In the genomic region with DNA sequence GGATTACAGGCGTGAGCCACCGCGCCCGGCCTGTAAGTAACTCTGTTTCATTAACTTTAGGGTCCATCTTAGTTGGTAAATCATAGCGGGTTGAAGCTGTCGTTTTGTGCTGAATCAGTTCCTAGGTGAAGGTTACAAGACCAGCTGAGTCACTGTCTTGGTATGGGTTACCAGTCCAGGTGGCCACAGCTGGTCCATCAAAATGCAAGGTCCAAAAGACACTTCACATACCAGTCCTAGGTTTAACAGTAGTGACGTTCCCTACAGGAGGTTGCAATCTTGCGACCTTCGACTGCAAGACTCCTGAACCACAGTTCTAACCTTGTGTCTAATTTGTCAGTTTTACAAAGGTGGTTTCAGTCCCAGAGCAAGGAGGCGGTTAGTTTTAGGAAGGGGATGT, we compare ENCODE assay signal across 18 cellular contexts.
DNase-seq lines count a peak whose midpoint lies in the region; ATAC-seq and TF ChIP-seq lines count a peak whose summit lies in the region.
"Had no signal": no experiment of that assay in that cellular context is flagged by ENCODE, and none has a peak within 500 bp of the region (broad histone marks: within the 10 kb centered on the region; RNA-seq: fewer than 3 reads in every experiment).

No MANE protein-coding gene starts in this region.

- H3K4me1 ChIP-seq in GM23338 (ENCODE audit: insufficient read depth) (peaks cover 2% of the 10 kb centered on the region; the same call in 1 of the 2 replicates), PC-3 (ENCODE audit: insufficient read depth, low read length) (peaks cover 8% of the 10 kb centered on the region)

- H3K4me3 Mint-ChIP-seq in GM23338 (no peak overlapping the region), type B pancreatic cell (no peak overlapping the region), immature natural killer cell (no peak overlapping the region)
- H3K4me3 Mint-ChIP-seq in activated CD4-positive, alpha-beta T cell treated with anti-CD3 and anti-CD28 coated beads, Interleukin-2, amount 10 ng/mL, durations not matched to agents 24 days and 14 days: no peak overlapping the region
- H3K4me3 Mint-ChIP-seq: CD4-positive, CD25-positive, alpha-beta regulatory T cell had no signal

- H3F3A ChIP-seq in GM23338 (replicated peaks; ENCODE audit: low read depth): no peaks in the 10 kb centered on the region
- no peaks in the 10 kb centered on the region for H3F3A ChIP-seq in PC-3 (ENCODE audit: low read length, unreplicated experiment)

- H3K36me3 ChIP-seq in GM23338 (ENCODE audit: insufficient read depth) (no peaks in the 10 kb centered on the region), PC-3 (ENCODE audit: low read depth, low read length) (no peaks in the 10 kb centered on the region)
- H3K36me3 ChIP-seq: BLaER1 had no signal

- intact Hi-C loops in PC-3 (cut with micrococcal nuclease): no loop called here
- intact Hi-C loops in activated CD4-positive, alpha-beta T cell treated with anti-CD3 and anti-CD28 coated beads, Interleukin-2, amount 10 ng/mL, durations not matched to agents 24 days and 14 days (cut with micrococcal nuclease): no loop called here

- BruUV-seq in PC-3 (replicated peaks; lab: Mats Ljungman, UMichigan): no TSS peak

- no peak overlapping the region for H3K4me2 ChIP-seq in GM23338
- no peak overlapping the region for H3K4me2 ChIP-seq in PC-3 (ENCODE audit: low read length)
- H3K4me2 ChIP-seq: BLaER1, SK-N-SH had no signal

- CTCF ChIA-PET in PC-3 (lab: Charles Lee): no interaction called here

- H3K36me3 Mint-ChIP-seq in GM23338 (ENCODE audit: low read depth): no peaks in the 10 kb centered on the region
- H3K36me3 Mint-ChIP-seq in type B pancreatic cell: no peaks in the 10 kb centered on the region
- H3K36me3 Mint-ChIP-seq in immature natural killer cell: no peaks in the 10 kb centered on the region
- no peaks in the 10 kb centered on the region for H3K36me3 Mint-ChIP-seq in activated CD4-positive, alpha-beta T cell treated with anti-CD3 and anti-CD28 coated beads, Interleukin-2, amount 10 ng/mL, durations not matched to agents 24 days and 14 days (ENCODE audit: low read depth)
- H3K36me3 Mint-ChIP-seq: CD4-positive, CD25-positive, alpha-beta regulatory T cell had no signal

- H4K20me1 ChIP-seq in GM23338 (replicated peaks; ENCODE audit: insufficient read depth) (no peaks in the 10 kb centered on the region), PC-3 (ENCODE audit: low read length) (no peaks in the 10 kb centered on the region)
- H4K20me1 ChIP-seq: BLaER1 had no signal

- no peak for DNase-seq in GM23338 (ENCODE audit: low spot score)
- peak; percentile 26 for DNase-seq in PC-3
- DNase-seq in islet precursor cell: peak; percentile 80
- DNase-seq in type B pancreatic cell (ENCODE audit: extremely low spot score, unreplicated experiment): no peak
- no peak for DNase-seq in immature natural killer cell
- DNase-seq in activated CD4-positive, alpha-beta T cell treated with anti-CD3 and anti-CD28 coated beads, Interleukin-2, amount 10 ng/mL, durations not matched to agents 24 days and 14 days: no peak
- no peak for DNase-seq in OCI-M2 (lab: John Stamatoyannopoulos, UW; ENCODE audit: unreplicated experiment)
- DNase-seq: CD4-positive, CD25-positive, alpha-beta regulatory T cell; H7; Kasumi-1; NCI-H1105 treated with DMSO at 0.1 percent for 48 hours; NCI-H2029; NCI-H226; NCI-H510A; NCI-H69; SK-N-SH had no signal

- H3K79me2 ChIP-seq in GM23338 (replicated peaks; ENCODE audit: insufficient read depth) (no peaks in the 10 kb centered on the region), PC-3 (ENCODE audit: low read length) (no peaks in the 10 kb centered on the region)

- H3K9me3 ChIP-seq in PC-3 (ENCODE audit: low read length): no peaks in the 10 kb centered on the region
- H3K9me3 ChIP-seq: BLaER1, SK-N-SH had no signal

- ATAC-seq in GM23338 (no peak), PC-3 (no peak)
- ATAC-seq: K562 had no signal

- peaks cover 2% of the 10 kb centered on the region for H3K27me3 Mint-ChIP-seq in GM23338 (ENCODE audit: insufficient read depth, low read depth, poor library complexity)
- no peaks in the 10 kb centered on the region for H3K27me3 Mint-ChIP-seq in type B pancreatic cell
- H3K27me3 Mint-ChIP-seq in immature natural killer cell (ENCODE audit: low read depth in 3 of 3): peaks cover 0 to 4% (median 2%) of the 10 kb centered on the region in 3 donors
- H3K27me3 Mint-ChIP-seq in activated CD4-positive, alpha-beta T cell treated with anti-CD3 and anti-CD28 coated beads, Interleukin-2, amount 10 ng/mL, durations not matched to agents 24 days and 14 days: no peaks in the 10 kb centered on the region
- H3K27me3 Mint-ChIP-seq: CD4-positive, CD25-positive, alpha-beta regulatory T cell had no signal

- H3K27ac ChIP-seq in GM23338 (ENCODE audit: low read depth) (no peak overlapping the region), PC-3 (ENCODE audit: low read length) (no peak overlapping the region)
- H3K27ac ChIP-seq: BLaER1 had no signal

- H3K9me2 ChIP-seq in GM23338 (ENCODE audit: insufficient read depth) (peaks cover 17% of the 10 kb centered on the region; the same call in 1 of the 2 replicates), PC-3 (replicated peaks; ENCODE audit: low read length) (no peaks in the 10 kb centered on the region)
- H3K9me2 ChIP-seq: SK-N-SH had no signal

- H3K27me3 ChIP-seq in GM23338 (ENCODE audit: insufficient read depth) (no peaks in the 10 kb centered on the region), PC-3 (ENCODE audit: low read length) (no peaks in the 10 kb centered on the region)
- H3K27me3 ChIP-seq: BLaER1 had no signal

- H2AFZ ChIP-seq in GM23338: peak overlapping the region; percentile 63; the same call in 1 of the 2 replicates
- no peak overlapping the region for H2AFZ ChIP-seq in PC-3 (ENCODE audit: low read length)

- H3K27ac Mint-ChIP-seq in GM23338: no peak overlapping the region
- peak overlapping the region; percentile 21 for H3K27ac Mint-ChIP-seq in type B pancreatic cell
- H3K27ac Mint-ChIP-seq in immature natural killer cell: no peak overlapping the region
- no peak overlapping the region for H3K27ac Mint-ChIP-seq in activated CD4-positive, alpha-beta T cell treated with anti-CD3 and anti-CD28 coated beads, Interleukin-2, amount 10 ng/mL, durations not matched to agents 24 days and 14 days

- H3K9ac ChIP-seq in PC-3 (ENCODE audit: low read length): no peak overlapping the region
- H3K9ac ChIP-seq: BLaER1, SK-N-SH had no signal

- TF ChIP-seq CTCF in GM23338 (conservative IDR thresholded peaks at IDR 0.05; ENCODE audit: low read depth in 2 of 2): no peak
- TF ChIP-seq CTCF in PC-3 (conservative IDR thresholded peaks at IDR 0.05; ENCODE audit: low read depth, low read length): no peak
- no peak for TF ChIP-seq CTCF in type B pancreatic cell (conservative IDR thresholded peaks at IDR 0.05)

- H3K4me3 ChIP-seq in GM23338: no peak overlapping the region
- no peak overlapping the region for H3K4me3 ChIP-seq in PC-3 (ENCODE audit: low read length)
- H3K4me3 ChIP-seq: BLaER1, K562 had no signal

- H3K9me3 Mint-ChIP-seq in GM23338 (no peaks in the 10 kb centered on the region), type B pancreatic cell (no peaks in the 10 kb centered on the region), immature natural killer cell (no peaks in the 10 kb centered on the region)
- no peaks in the 10 kb centered on the region for H3K9me3 Mint-ChIP-seq in activated CD4-positive, alpha-beta T cell treated with anti-CD3 and anti-CD28 coated beads, Interleukin-2, amount 10 ng/mL, durations not matched to agents 24 days and 14 days

- POLR2A ChIA-PET in PC-3 (lab: Charles Lee; ENCODE audit: unreplicated experiment): no interaction called here

- H3K4me1 Mint-ChIP-seq in GM23338: peaks cover 5% of the 10 kb centered on the region; the same call in 1 of the 3 replicates
- H3K4me1 Mint-ChIP-seq in type B pancreatic cell (ENCODE audit: unreplicated experiment): peaks cover 12% of the 10 kb centered on the region
- H3K4me1 Mint-ChIP-seq in immature natural killer cell: no peaks in the 10 kb centered on the region
- no peaks in the 10 kb centered on the region for H3K4me1 Mint-ChIP-seq in activated CD4-positive, alpha-beta T cell treated with anti-CD3 and anti-CD28 coated beads, Interleukin-2, amount 10 ng/mL, durations not matched to agents 24 days and 14 days
- H3K4me1 Mint-ChIP-seq: CD4-positive, CD25-positive, alpha-beta regulatory T cell had no signal

TF ChIP-seq in GM23338, 12 proteins besides CTCF, POLR2A, EP300 and RAD21:
- no peak for TF ChIP-seq POLR2AphosphoS5 (IDR thresholded peaks at IDR 0.05; ENCODE audit: low read depth)
- no peak for TF ChIP-seq EZH2 (IDR thresholded peaks at IDR 0.05; ENCODE audit: low read depth, unreplicated experiment)
- TF ChIP-seq, protein P1, sequence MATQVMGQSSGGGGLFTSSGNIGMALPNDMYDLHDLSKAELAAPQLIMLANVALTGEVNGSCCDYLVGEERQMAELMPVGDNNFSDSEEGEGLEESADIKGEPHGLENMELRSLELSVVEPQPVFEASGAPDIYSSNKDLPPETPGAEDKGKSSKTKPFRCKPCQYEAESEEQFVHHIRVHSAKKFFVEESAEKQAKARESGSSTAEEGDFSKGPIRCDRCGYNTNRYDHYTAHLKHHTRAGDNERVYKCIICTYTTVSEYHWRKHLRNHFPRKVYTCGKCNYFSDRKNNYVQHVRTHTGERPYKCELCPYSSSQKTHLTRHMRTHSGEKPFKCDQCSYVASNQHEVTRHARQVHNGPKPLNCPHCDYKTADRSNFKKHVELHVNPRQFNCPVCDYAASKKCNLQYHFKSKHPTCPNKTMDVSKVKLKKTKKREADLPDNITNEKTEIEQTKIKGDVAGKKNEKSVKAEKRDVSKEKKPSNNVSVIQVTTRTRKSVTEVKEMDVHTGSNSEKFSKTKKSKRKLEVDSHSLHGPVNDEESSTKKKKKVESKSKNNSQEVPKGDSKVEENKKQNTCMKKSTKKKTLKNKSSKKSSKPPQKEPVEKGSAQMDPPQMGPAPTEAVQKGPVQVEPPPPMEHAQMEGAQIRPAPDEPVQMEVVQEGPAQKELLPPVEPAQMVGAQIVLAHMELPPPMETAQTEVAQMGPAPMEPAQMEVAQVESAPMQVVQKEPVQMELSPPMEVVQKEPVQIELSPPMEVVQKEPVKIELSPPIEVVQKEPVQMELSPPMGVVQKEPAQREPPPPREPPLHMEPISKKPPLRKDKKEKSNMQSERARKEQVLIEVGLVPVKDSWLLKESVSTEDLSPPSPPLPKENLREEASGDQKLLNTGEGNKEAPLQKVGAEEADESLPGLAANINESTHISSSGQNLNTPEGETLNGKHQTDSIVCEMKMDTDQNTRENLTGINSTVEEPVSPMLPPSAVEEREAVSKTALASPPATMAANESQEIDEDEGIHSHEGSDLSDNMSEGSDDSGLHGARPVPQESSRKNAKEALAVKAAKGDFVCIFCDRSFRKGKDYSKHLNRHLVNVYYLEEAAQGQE (IDR thresholded peaks at IDR 0.05; ENCODE audit: unreplicated experiment): no peak

Comparison
In these comparisons a context has a peak if more than half of its experiments do, and no peak if none do; other contexts are left out.
1. DNase-seq: peak in PC-3 (single experiment) and islet precursor cell (single experiment); none in GM23338 (single experiment), type B pancreatic cell (single experiment), immature natural killer cell (0 of 3), activated CD4-positive, alpha-beta T cell treated with anti-CD3 and anti-CD28 coated beads, Interleukin-2, amount 10 ng/mL, durations not matched to agents 24 days and 14 days (single experiment) and OCI-M2 (single experiment).